Comparison of ENCODE assay signal across 8 cellular contexts in the genomic region with DNA sequence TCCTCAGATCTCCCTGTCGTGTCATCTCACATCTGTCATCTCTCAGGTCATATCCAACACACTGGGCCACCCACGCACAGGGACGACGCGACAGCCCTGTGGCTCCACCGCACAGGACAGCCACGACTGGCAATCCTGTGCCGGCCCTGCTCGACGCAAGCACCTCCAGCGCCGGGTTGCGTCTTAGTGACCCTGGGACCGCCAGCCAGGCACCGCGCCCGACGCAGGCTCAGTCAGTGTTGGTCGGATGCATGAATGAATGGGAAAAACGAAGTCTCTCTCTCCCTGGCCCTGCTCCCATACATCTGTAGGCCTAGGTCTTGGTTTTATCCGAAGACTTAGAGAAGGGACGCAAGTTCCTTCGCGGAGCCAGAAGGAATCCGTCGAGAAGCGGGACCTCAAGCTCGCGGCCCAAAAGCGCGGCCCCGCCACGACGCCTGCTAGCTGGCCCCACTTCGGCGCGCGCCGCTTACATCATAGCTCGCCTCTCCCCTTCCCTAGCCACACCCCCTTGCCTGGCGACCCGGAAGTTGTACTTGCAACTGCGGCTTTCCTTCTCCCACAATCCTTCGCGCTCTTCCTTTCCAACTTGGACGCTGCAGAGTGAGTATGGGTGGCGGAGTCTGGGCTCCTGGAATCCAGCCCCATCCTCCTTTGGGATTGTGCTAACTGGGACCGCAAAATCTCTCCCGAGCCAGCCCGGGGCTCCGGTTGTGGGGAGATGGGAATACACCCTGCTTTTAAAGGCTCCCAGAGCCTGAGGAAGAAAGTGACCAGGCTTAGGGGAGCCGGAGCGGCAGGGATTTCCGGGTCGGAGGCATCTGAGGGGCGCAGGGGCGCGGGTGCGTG.
DNase-seq lines count a peak whose midpoint lies in the region; ATAC-seq lines count a peak whose summit lies in the region.

Gene RPL31, plus strand, starts transcription at position 577 of the 849 bp plus-strand sequence. CDS start 413 bp downstream, outside the sequence.

- H3K4me3 ChIP-seq in BLaER1 treated with 17β-estradiol and CSF1 and Interleukin-3, amounts not matched to agents 10 nM and 100 nM: peak within 1 kb of the TSS; percentile 81 to 97 (median 86)

- peaks cover 41 to 44% (median 42%) of the 10 kb centered on the region in 11 experiments for H4K20me1 ChIP-seq in BLaER1 treated with 17β-estradiol and CSF1 and Interleukin-3, amounts not matched to agents 10 nM and 100 nM

- H3K4me2 ChIP-seq in BLaER1 treated with 17β-estradiol and CSF1 and Interleukin-3, amounts not matched to agents 10 nM and 100 nM: peak within 1 kb of the TSS; percentile 85 to 98 (median 93)

- H3K27ac ChIP-seq in BLaER1 treated with 17β-estradiol and CSF1 and Interleukin-3, amounts not matched to agents 10 nM and 100 nM: peak within 1 kb of the TSS; percentile 86 to 99 (median 95)

- H3K36me3 ChIP-seq in BLaER1 treated with 17β-estradiol and CSF1 and Interleukin-3, amounts not matched to agents 10 nM and 100 nM: peaks cover 40 to 44% (median 43%) of the 10 kb centered on the region in 11 experiments

- DNase-seq in NCI-H748 (lab: John Stamatoyannopoulos, UW; ENCODE audit: unreplicated experiment): peak; percentile 93
- peak; percentile 95 for DNase-seq in activated CD4-positive, alpha-beta T cell treated with anti-CD3 and anti-CD28 coated beads, Interleukin-2, amount 50 U/mL, for 1 hour
- peak; percentile 96 for DNase-seq in dedifferentiated amniotic fluid mesenchymal stem cell (ENCODE audit: extremely low spot score)
- peak; percentile 99 for DNase-seq in left kidney (ENCODE audit: low read depth, low spot score)
- DNase-seq in stimulated activated CD4-positive, alpha-beta T cell treated with anti-CD3 and anti-CD28 coated beads, Interleukin-2, amount 100 ng/mL, for 24 hours: peak; percentile 95 to 97

- H3K27me3 ChIP-seq in BLaER1 treated with 17β-estradiol and CSF1 and Interleukin-3, amounts not matched to agents 10 nM and 100 nM: no peaks in the 10 kb centered on the region

- H3K4me1 ChIP-seq in BLaER1 treated with 17β-estradiol and CSF1 and Interleukin-3, amounts not matched to agents 10 nM and 100 nM: peaks cover 34 to 43% (median 39%) of the 10 kb centered on the region in 10 experiments

- H3K9me3 ChIP-seq in BLaER1 treated with 17β-estradiol and CSF1 and Interleukin-3, amounts not matched to agents 10 nM and 100 nM (replicated peaks in 1 of 11): peaks cover 0 to 7% (median 4%) of the 10 kb centered on the region in 11 experiments; a peak in 10 of 22 replicates

- H3K9ac ChIP-seq in BLaER1 treated with 17β-estradiol and CSF1 and Interleukin-3, amounts not matched to agents 10 nM and 100 nM: peak within 1 kb of the TSS; percentile 94 to 99 (median 97)

- peak; percentile 97 for ATAC-seq in GM19351 (IDR thresholded peaks at IDR 0.05; ENCODE audit: unreplicated experiment)
- peak; percentile 98 for ATAC-seq in HG03521 (IDR thresholded peaks at IDR 0.05; ENCODE audit: unreplicated experiment)

Comparison
In these comparisons a context has a peak if more than half of its experiments do, and no peak if none do; other contexts are left out.
1. Peak in every context shown above with its lines: DNase-seq, ATAC-seq, H3K4me3 ChIP-seq and H3K27ac ChIP-seq.